In genomic region chr16:11871193-11871592, GRCh38 we compare ENCODE assay signal across 10 cellular contexts. TPM values are rescaled to one million over a fixed set of nuclear protein-coding genes. Genes with fewer than 3 reads are reported as not detected.
DNase-seq lines count a peak whose midpoint lies in the region; FAIRE-seq and TF ChIP-seq lines count a peak whose summit lies in the region.
"Had no signal": no experiment of that assay in that cellular context is flagged by ENCODE, and none has a peak within 500 bp of the region (broad histone marks: within the 10 kb centered on the region; RNA-seq: fewer than 3 reads in every experiment).

No MANE protein-coding gene starts in this region.

- H3K27ac Mint-ChIP-seq in osteocyte (ENCODE audit: unreplicated experiment), result peak overlapping the region; percentile 75
- H3K27ac Mint-ChIP-seq: activated CD4-positive, alpha-beta memory T cell treated with anti-CD3 and anti-CD28 coated beads for 36 hours had no signal

- no peak overlapping the region for H3K4me3 Mint-ChIP-seq in osteocyte (ENCODE audit: unreplicated experiment)
- H3K4me3 Mint-ChIP-seq: activated CD4-positive, alpha-beta memory T cell treated with anti-CD3 and anti-CD28 coated beads for 36 hours had no signal

- no peak for FAIRE-seq in GM12892 (lab: Jason Lieb, UNC)
- FAIRE-seq: A204.1 had no signal

- peaks cover 0 to 27% of the 10 kb centered on the region in 2 donors for H3K36me3 ChIP-seq in vagina

- H3K27me3 Mint-ChIP-seq in osteocyte (ENCODE audit: unreplicated experiment), result no peaks in the 10 kb centered on the region
- H3K27me3 Mint-ChIP-seq: activated CD4-positive, alpha-beta memory T cell treated with anti-CD3 and anti-CD28 coated beads for 36 hours had no signal

- H3K9me3 Mint-ChIP-seq in osteocyte (ENCODE audit: unreplicated experiment), result no peaks in the 10 kb centered on the region
- H3K9me3 Mint-ChIP-seq: activated CD4-positive, alpha-beta memory T cell treated with anti-CD3 and anti-CD28 coated beads for 36 hours had no signal

- no peak overlapping the region for H3K27ac ChIP-seq in vagina

- no peaks in the 10 kb centered on the region for H3K9me3 ChIP-seq in vagina

- H3K4me3 ChIP-seq in vagina, result no peak overlapping the region

- peaks cover 7% of the 10 kb centered on the region for H3K4me1 Mint-ChIP-seq in osteocyte (ENCODE audit: unreplicated experiment)

- intact Hi-C loops in vagina (cut with DNase I), result no loop called here

- no peaks in the 10 kb centered on the region for H3K27me3 ChIP-seq in vagina

- DNase-seq in DMS 273 (lab: John Stamatoyannopoulos, UW; ENCODE audit: unreplicated experiment) (peak; percentile 62), DMS 273 treated with DMSO at 0.1 percent for 48 hours (lab: John Stamatoyannopoulos, UW) (no peak), NCI-H69 (lab: John Stamatoyannopoulos, UW) (peak; percentile 42), erythroblast (lab: John Stamatoyannopoulos, UW) (peak; percentile 20 to 33), osteocyte (ENCODE audit: extremely low spot score, unreplicated experiment) (no peak), GM12892 (ENCODE audit: insufficient read length) (no peak), SIG-M5 (lab: John Stamatoyannopoulos, UW) (no peak), vagina (ENCODE audit: extremely low spot score in 2 of 2) (no peak)
- DNase-seq: activated CD4-positive, alpha-beta memory T cell treated with anti-CD3 and anti-CD28 coated beads for 36 hours had no signal

- TF ChIP-seq CTCF in osteocyte (IDR thresholded peaks at IDR 0.05) (peak; percentile 30), vagina (IDR thresholded peaks at IDR 0.05) (no peak)

- peaks cover 27% of the 10 kb centered on the region for H3K36me3 Mint-ChIP-seq in osteocyte (ENCODE audit: unreplicated experiment)

- peaks cover 14% of the 10 kb centered on the region for H3K4me1 ChIP-seq in vagina

- no peak for TF ChIP-seq POLR2A in erythroblast (IDR thresholded peaks at IDR 0.05; ENCODE audit: low read length)
- TF ChIP-seq POLR2A in GM12892 (IDR thresholded peaks at IDR 0.05; ENCODE audit: low read depth, low read length), result no peak
- TF ChIP-seq POLR2A in vagina (IDR thresholded peaks at IDR 0.05), result no peak

RNA-seq across cellular contexts. Expression of gene RSL1D1, which starts 19.9 kb away (rescaled TPM):
- total RNA-seq in osteocyte, result 122 and 128 TPM in 2 replicates
- 304 TPM for polyA plus RNA-seq in GM12892 (2012; ENCODE audit: missing spikeins)
- total RNA-seq in vagina, result 148 TPM

RNA-seq across cellular contexts. Expression of gene GSPT1, which starts 44.6 kb away (rescaled TPM):
- total RNA-seq in osteocyte, result 87.9 and 91.3 TPM in 2 replicates
- 87.4 TPM for polyA plus RNA-seq in GM12892 (2012; ENCODE audit: missing spikeins)
- total RNA-seq in vagina, result 56.0 TPM

Comparison
In these comparisons a context has a peak if more than half of its experiments do, and no peak if none do; other contexts are left out.
1. DNase-seq: peak in DMS 273 (single experiment), NCI-H69 (single experiment) and erythroblast (2 of 2); none in DMS 273 treated with DMSO at 0.1 percent for 48 hours (single experiment), osteocyte (single experiment), GM12892 (single experiment), SIG-M5 (single experiment) and vagina (0 of 2).